In genomic region chr19:45667620-45668341, GRCh38 we compare ENCODE assay signal across 1 cellular context.
TF ChIP-seq lines count a peak whose summit lies in the region.

Gene GIPR, plus strand, starts transcription at chr19:45668221. Its CDS starts 1,300 bp downstream, at chr19:45669521.

TF ChIP-seq in HepG2, 621 proteins besides CTCF, POLR2A, EP300 and RAD21 (continued from another document):
- TF ChIP-seq SP1 (IDR thresholded peaks at IDR 0.05) (no peak), SP1 (CRISPR knock-in tag; IDR thresholded peaks at IDR 0.05) (peak; percentile 41; the same call in 1 of the 2 replicates), ZNF432 (CRISPR knock-in tag; IDR thresholded peaks at IDR 0.05; ENCODE audit: borderline replicate concordance) (no peak), NKX3-1 (CRISPR knock-in tag; IDR thresholded peaks at IDR 0.05) (no peak), PBX2 (CRISPR knock-in tag; IDR thresholded peaks at IDR 0.05) (peak; percentile 70), SAP130 (CRISPR knock-in tag; IDR thresholded peaks at IDR 0.05; ENCODE audit: low read depth) (peak; percentile 53), HBP1 (CRISPR knock-in tag; IDR thresholded peaks at IDR 0.05; ENCODE audit: low read depth) (peak; percentile 37; the same call in 1 of the 2 replicates), MEIS2 (CRISPR knock-in tag; IDR thresholded peaks at IDR 0.05) (0 out of 2 replicates have a peak, but pooled peaks have one; percentile 31), ZNF687 (CRISPR knock-in tag; IDR thresholded peaks at IDR 0.05) (peak; percentile 44), MXD4 (CRISPR knock-in tag; IDR thresholded peaks at IDR 0.05) (no peak), NFE2 (CRISPR knock-in tag; IDR thresholded peaks at IDR 0.05) (no peak)
